ENCODE assay signal across 20 cellular contexts in the genomic region with DNA sequence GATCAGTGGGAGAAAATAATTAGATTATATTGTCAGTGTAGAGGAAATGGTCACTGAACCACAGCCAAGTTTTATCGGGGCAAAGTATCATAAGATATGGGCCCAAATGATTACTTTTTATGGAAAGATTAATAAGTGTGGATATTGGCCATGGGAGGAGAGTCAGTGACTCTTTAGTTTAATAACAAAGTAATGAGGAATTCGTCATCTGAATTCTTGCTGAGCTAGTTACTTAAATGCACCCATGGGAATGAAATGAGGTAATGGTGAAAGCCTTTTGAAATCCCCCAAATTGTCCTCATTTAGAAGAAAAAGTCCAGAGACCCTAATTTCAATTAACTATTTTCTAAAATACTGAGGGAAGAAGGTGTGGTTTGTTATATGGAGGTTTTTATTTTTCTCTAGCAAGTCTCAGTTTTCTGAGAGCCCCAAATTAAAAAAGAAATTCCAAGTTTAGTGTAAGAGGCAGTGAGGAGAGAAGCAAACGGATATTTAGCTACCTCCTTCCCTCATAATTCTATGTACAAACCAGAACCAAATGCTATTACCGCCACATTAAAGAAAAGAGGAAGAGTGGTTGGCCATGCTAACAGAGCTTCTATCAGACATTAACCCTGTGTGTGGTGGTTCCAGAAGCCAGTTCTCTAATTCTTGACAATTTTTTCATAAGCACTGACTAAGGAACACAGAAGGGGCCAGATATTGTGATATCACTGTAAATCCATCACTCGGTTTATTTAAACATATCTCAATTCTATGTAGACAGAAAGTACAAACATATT.
"Had no signal": no experiment of that assay in that cellular context is flagged by ENCODE, and none has a peak within 500 bp of the region (broad histone marks: within the 10 kb centered on the region; RNA-seq: fewer than 3 reads in every experiment).

No MANE protein-coding gene starts in this region.

- H3K4me3 Mint-ChIP-seq: activated CD4-positive, alpha-beta memory T cell treated with anti-CD3 and anti-CD28 coated beads for 36 hours; activated naive CD8-positive, alpha-beta T cell treated with anti-CD3 and anti-CD28 coated beads, Interleukin-2, amount 10 ng/mL, durations not matched to agents 7 days and 5 days; activated T-cell treated with anti-CD3 and anti-CD28 coated beads, Interleukin-2, amount 50 U/mL, for 72 hours; natural killer cell treated with Interleukin-12 subunit alpha and Interleukin-12 subunit beta and Interleukin-15 and Interleukin-18, amount 100 ng/mL, for 72 hours; stimulated activated memory B cell treated with anti-CD40 and anti-IgM and Interleukin-4, amounts not matched to agents 10 μg/mL and 1 μg/mL and 100 μg/mL, for 72 hours had no signal

- H3K27ac Mint-ChIP-seq: activated CD4-positive, alpha-beta memory T cell treated with anti-CD3 and anti-CD28 coated beads for 36 hours; activated naive CD8-positive, alpha-beta T cell treated with anti-CD3 and anti-CD28 coated beads, Interleukin-2, amount 10 ng/mL, durations not matched to agents 7 days and 5 days; activated T-cell treated with anti-CD3 and anti-CD28 coated beads, Interleukin-2, amount 50 U/mL, for 72 hours; natural killer cell treated with Interleukin-12 subunit alpha and Interleukin-12 subunit beta and Interleukin-15 and Interleukin-18, amount 100 ng/mL, for 72 hours; progenitor cell of endocrine pancreas; stimulated activated memory B cell treated with anti-CD40 and anti-IgM and Interleukin-4, amounts not matched to agents 10 μg/mL and 1 μg/mL and 100 μg/mL, for 72 hours had no signal

- H3K27me3 Mint-ChIP-seq: progenitor cell of endocrine pancreas had no signal

- H3K36me3 ChIP-seq: ascending aorta, heart right ventricle, left lung, spleen, transverse colon had no signal

- H3K36me3 Mint-ChIP-seq: activated CD4-positive, alpha-beta memory T cell treated with anti-CD3 and anti-CD28 coated beads for 36 hours; activated naive CD8-positive, alpha-beta T cell treated with anti-CD3 and anti-CD28 coated beads, Interleukin-2, amount 10 ng/mL, durations not matched to agents 7 days and 5 days; natural killer cell treated with Interleukin-12 subunit alpha and Interleukin-12 subunit beta and Interleukin-15 and Interleukin-18, amount 100 ng/mL, for 72 hours; stimulated activated memory B cell treated with anti-CD40 and anti-IgM and Interleukin-4, amounts not matched to agents 10 μg/mL and 1 μg/mL and 100 μg/mL, for 72 hours had no signal

- H3K9me3 ChIP-seq: ascending aorta, heart right ventricle, left lung, spleen, transverse colon had no signal

- H3K9me3 Mint-ChIP-seq: activated CD4-positive, alpha-beta memory T cell treated with anti-CD3 and anti-CD28 coated beads for 36 hours; activated naive CD8-positive, alpha-beta T cell treated with anti-CD3 and anti-CD28 coated beads, Interleukin-2, amount 10 ng/mL, durations not matched to agents 7 days and 5 days; activated T-cell treated with anti-CD3 and anti-CD28 coated beads, Interleukin-2, amount 50 U/mL, for 72 hours; natural killer cell treated with Interleukin-12 subunit alpha and Interleukin-12 subunit beta and Interleukin-15 and Interleukin-18, amount 100 ng/mL, for 72 hours; stimulated activated memory B cell treated with anti-CD40 and anti-IgM and Interleukin-4, amounts not matched to agents 10 μg/mL and 1 μg/mL and 100 μg/mL, for 72 hours had no signal

- DNase-seq: activated CD4-positive, alpha-beta memory T cell treated with anti-CD3 and anti-CD28 coated beads for 36 hours; activated CD4-positive, CD25-positive, alpha-beta regulatory T cell treated with anti-CD3 and anti-CD28 coated beads, Interleukin-2, amount 50 U/mL, for 72 hours; activated gamma-delta T cell treated with Interleukin-2 at 50 U/mL for 16 hours; activated naive CD8-positive, alpha-beta T cell treated with anti-CD3 and anti-CD28 coated beads, Interleukin-2, amount 10 ng/mL, durations not matched to agents 7 days and 5 days; activated T-cell treated with anti-CD3 and anti-CD28 coated beads, Interleukin-2, amount 50 U/mL, for 72 hours; dorsolateral prefrontal cortex; heart right ventricle; islet precursor cell; left lung; nucleus accumbens; right cardiac atrium; spleen; stimulated activated CD4-positive, alpha-beta T cell treated with anti-CD3 and anti-CD28 coated beads, Interleukin-1b, Interleukin-23, amount 100 ng/mL, for 48 hours; substantia nigra; T-helper 2 cell; transverse colon had no signal

- H3K27me3 ChIP-seq: ascending aorta, dorsolateral prefrontal cortex, heart right ventricle, left lung, spleen, transverse colon had no signal

- H3K4me3 ChIP-seq: ascending aorta, dorsolateral prefrontal cortex, heart right ventricle, left lung, spleen, transverse colon had no signal

- H3K4me1 Mint-ChIP-seq: activated naive CD8-positive, alpha-beta T cell treated with anti-CD3 and anti-CD28 coated beads, Interleukin-2, amount 10 ng/mL, durations not matched to agents 7 days and 5 days; stimulated activated memory B cell treated with anti-CD40 and anti-IgM and Interleukin-4, amounts not matched to agents 10 μg/mL and 1 μg/mL and 100 μg/mL, for 72 hours had no signal

- H3K27ac ChIP-seq: ascending aorta, dorsolateral prefrontal cortex, left lung, spleen, transverse colon had no signal

- H3K4me1 ChIP-seq: ascending aorta, left lung, spleen, transverse colon had no signal
